Comparison of ENCODE assay signal across 8 cellular contexts in genomic region chr1:44652445-44653106, GRCh38. TPM values are rescaled to one million over a fixed set of nuclear protein-coding genes. Genes with fewer than 3 reads are reported as not detected.
DNase-seq lines count a peak whose midpoint lies in the region; ATAC-seq and TF ChIP-seq lines count a peak whose summit lies in the region.

No MANE protein-coding gene starts in this region.

- intact Hi-C loops in natural killer cell (cut with micrococcal nuclease) = loop anchor here (1.0 to 2.0 kb wide), 3 partner anchors 80 to 436 kb away; no protein-coding TSS in a partner anchor

- H3K27ac ChIP-seq in OCI-LY3 (ENCODE audit: low read length) = no peak overlapping the region

- peaks cover 7% of the 10 kb centered on the region for H3K36me3 Mint-ChIP-seq in natural killer cell

- TF ChIP-seq CTCF in OCI-LY3 (IDR thresholded peaks at IDR 0.05; ENCODE audit: low read depth, low read length) = peak; percentile 68
- TF ChIP-seq CTCF in natural killer cell (IDR thresholded peaks at IDR 0.05) = peak; percentile 92

- no peak overlapping the region for H2AFZ ChIP-seq in OCI-LY3 (ENCODE audit: low read depth, low read length)

- no peaks in the 10 kb centered on the region for H3K4me1 ChIP-seq in OCI-LY3 (ENCODE audit: low read length)

- no peaks in the 10 kb centered on the region for H3K79me2 ChIP-seq in OCI-LY3 (ENCODE audit: low read length)

- no peak overlapping the region for H3K9ac ChIP-seq in OCI-LY3 (ENCODE audit: low read length)

- H3K4me2 ChIP-seq in OCI-LY3 (ENCODE audit: low read length) = no peak overlapping the region

- H3K9me3 ChIP-seq in OCI-LY3 (ENCODE audit: insufficient read depth, low read length) = no peaks in the 10 kb centered on the region

- H3K27me3 Mint-ChIP-seq in natural killer cell (ENCODE audit: low read depth in 2 of 2) = no peaks in the 10 kb centered on the region

- H3K4me3 Mint-ChIP-seq in natural killer cell = no peak overlapping the region

- peak overlapping the region; percentile 2 to 29 for H3K27ac Mint-ChIP-seq in natural killer cell

- H3K4me1 Mint-ChIP-seq in natural killer cell = peaks cover 0 to 5% of the 10 kb centered on the region in 2 donors

- ATAC-seq in esophagus mucosa (peak; percentile 85), natural killer cell (peak; percentile 91 to 99 (median 97))
- peak; percentile 90 for ATAC-seq in stimulated activated naive CD8-positive, alpha-beta T cell treated with anti-CD3 and anti-CD28 coated beads, Interleukin-15, Interleukin-2, amounts not matched to agents 100 U/mL and 50 U/mL, for 24 hours

- H3K4me3 ChIP-seq in OCI-LY3 (ENCODE audit: low read length) = no peak overlapping the region

- H4K20me1 ChIP-seq in OCI-LY3 (ENCODE audit: insufficient read depth, low read length) = no peaks in the 10 kb centered on the region

- no peaks in the 10 kb centered on the region for H3K36me3 ChIP-seq in OCI-LY3 (replicated peaks; ENCODE audit: low read depth, low read length)

- H3K9me3 Mint-ChIP-seq in natural killer cell = no peaks in the 10 kb centered on the region

- H3K27me3 ChIP-seq in OCI-LY3 (ENCODE audit: low read depth, low read length) = no peaks in the 10 kb centered on the region

- peak; percentile 46 for DNase-seq in NCI-H510A treated with DMSO at 0.1 percent for 48 hours (lab: John Stamatoyannopoulos, UW)
- no peak for DNase-seq in NCI-H510A (lab: John Stamatoyannopoulos, UW)
- DNase-seq in HS-5 (ENCODE audit: low read depth) = peak; percentile 25
- DNase-seq in activated T-cell treated with anti-CD3 and anti-CD28 coated beads for 48 hours (ENCODE audit: low read depth) = peak; percentile 70
- peak; percentile 71 for DNase-seq in natural killer cell
- DNase-seq in stimulated activated naive CD8-positive, alpha-beta T cell treated with anti-CD3 and anti-CD28 coated beads, Interleukin-15, Interleukin-2, amounts not matched to agents 100 U/mL and 50 U/mL, for 24 hours = peak; percentile 83

RNA-seq across cellular contexts. Expression of gene TMEM53, which starts 21.7 kb away (rescaled TPM):
- 4.4 TPM for total RNA-seq in esophagus mucosa
- total RNA-seq in natural killer cell = 1 to 10 TPM; 2.2 to 3.8 (median 3.3) TPM

RNA-seq across cellular contexts. Expression of gene ARMH1, which starts 21.9 kb away (rescaled TPM):
- not detected for total RNA-seq in esophagus mucosa
- 10 to 100 TPM in 1 of 3 donors, 1 to 10 TPM in 2; 1.5 to 25.5 (median 5.0) TPM for total RNA-seq in natural killer cell
